Comparison of ENCODE assay signal across 1 cellular context in genomic region chr1:219414250-219414649, GRCh38.
A peak's percentile ranks its signal among the peaks of the same experiment; 100 is the strongest.
TF ChIP-seq lines count a peak whose summit lies in the region.

No MANE protein-coding gene starts in this region.

TF ChIP-seq in HepG2, 621 proteins besides CTCF, POLR2A, EP300 and RAD21 (continued from another document):
- TF ChIP-seq SNAPC4 (CRISPR knock-in tag; IDR thresholded peaks at IDR 0.05) (no peak), FOXK1 (CRISPR knock-in tag; IDR thresholded peaks at IDR 0.05; ENCODE audit: borderline replicate concordance, low read depth) (peak; percentile 51; the same call in 1 of the 2 replicates), FOSL2 (CRISPR knock-in tag; IDR thresholded peaks at IDR 0.05) (peak; percentile 29; the same call in 1 of the 2 replicates), RBM22 (optimal IDR thresholded peaks at IDR 0.05; ENCODE audit: low read length) (no peak), ZNF883 (CRISPR knock-in tag; IDR thresholded peaks at IDR 0.05; ENCODE audit: not compliant biosample characterization) (no peak), ZNF3 (CRISPR knock-in tag; IDR thresholded peaks at IDR 0.05) (peak; percentile 80; the same call in 1 of the 2 replicates)
